In genomic region chr7:50793115-50793946, GRCh38 we compare ENCODE assay signal across 7 cellular contexts. TPM values are rescaled to one million over a fixed set of nuclear protein-coding genes. Genes with fewer than 3 reads are reported as not detected.
DNase-seq lines count a peak whose midpoint lies in the region; ATAC-seq, FAIRE-seq and TF ChIP-seq lines count a peak whose summit lies in the region.

No MANE protein-coding gene starts in this region.

- H3K4me3 ChIP-seq in GM23248 = peak overlapping the region; percentile 83
- H3K4me3 ChIP-seq in neural progenitor cell = peak overlapping the region; percentile 68

- H3K9ac ChIP-seq in GM23248 (peak overlapping the region; percentile 50; the same call in 1 of the 2 replicates), neural progenitor cell (no peak overlapping the region)

- no peaks in the 10 kb centered on the region for H3K9me2 ChIP-seq in GM23248 (ENCODE audit: insufficient read depth)

- H3K4me1 ChIP-seq in GM23248 (ENCODE audit: insufficient read depth) (peaks cover 18% of the 10 kb centered on the region), neural progenitor cell (peaks cover 27% of the 10 kb centered on the region)

- 1% methylated on average over 62 to 88 of the region's 113 CpGs for WGBS in GM23248 (ENCODE audit: low coverage in 1 of 2, low lambda C conversion rate in 2 of 2, missing lambda C conversion rate in 2 of 2), 2 experiments

- no peaks in the 10 kb centered on the region for H3K27me3 ChIP-seq in GM23248 (replicated peaks; ENCODE audit: insufficient read depth)
- peaks cover 41% of the 10 kb centered on the region for H3K27me3 ChIP-seq in neural progenitor cell

- H3F3A ChIP-seq in GM23248 (ENCODE audit: insufficient read depth) (peaks cover 26% of the 10 kb centered on the region), neural progenitor cell (ENCODE audit: low read depth) (peaks cover 37% of the 10 kb centered on the region)

- peaks cover 11% of the 10 kb centered on the region for H3K27me3 Mint-ChIP-seq in neural progenitor cell (ENCODE audit: insufficient read depth, low read depth)

- peaks cover 20% of the 10 kb centered on the region for H3K9me3 Mint-ChIP-seq in neural progenitor cell

- no peak for TF ChIP-seq CTCF in neural progenitor cell (IDR thresholded peaks at IDR 0.05)

- no peak overlapping the region for H3K27ac ChIP-seq in GM23248
- H3K27ac ChIP-seq in neural progenitor cell = no peak overlapping the region

- in situ Hi-C loops in GM23248 (cut with MboI) = loop anchor here (10.0 kb wide), 1 partner anchor 341 kb away; no protein-coding TSS in a partner anchor

- ATAC-seq in HG02763 (IDR thresholded peaks at IDR 0.05; ENCODE audit: unreplicated experiment) (no peak), HG03460 (IDR thresholded peaks at IDR 0.05; ENCODE audit: unreplicated experiment) (no peak)

- peaks cover 8% of the 10 kb centered on the region; the same call in 1 of the 2 replicates for H4K20me1 ChIP-seq in GM23248 (ENCODE audit: insufficient read depth)
- H4K20me1 ChIP-seq in neural progenitor cell (ENCODE audit: low read depth) = peaks cover 18% of the 10 kb centered on the region

- peaks cover 39% of the 10 kb centered on the region for H3K79me2 ChIP-seq in GM23248 (ENCODE audit: insufficient read depth)
- H3K79me2 ChIP-seq in neural progenitor cell (ENCODE audit: low read depth) = peaks cover 41% of the 10 kb centered on the region

- H2AFZ ChIP-seq in GM23248 (peak overlapping the region; percentile 74), neural progenitor cell (replicated peaks) (peak overlapping the region; percentile 57)

- peak overlapping the region; percentile 87 for H3K4me3 Mint-ChIP-seq in neural progenitor cell

- H3K27ac Mint-ChIP-seq in neural progenitor cell = peak overlapping the region; percentile 50

- H3K4me2 ChIP-seq in GM23248 (ENCODE audit: unreplicated experiment) (peak overlapping the region; percentile 49), neural progenitor cell (peak overlapping the region; percentile 74)

- peaks cover 15% of the 10 kb centered on the region for H3K36me3 Mint-ChIP-seq in neural progenitor cell

- H3K36me3 ChIP-seq in GM23248 (ENCODE audit: low read depth) = no peaks in the 10 kb centered on the region
- no peaks in the 10 kb centered on the region for H3K36me3 ChIP-seq in neural progenitor cell

- no peaks in the 10 kb centered on the region for H3K9me3 ChIP-seq in GM23248 (ENCODE audit: low read depth)
- H3K9me3 ChIP-seq in neural progenitor cell (ENCODE audit: low read depth) = no peaks in the 10 kb centered on the region

- peak; percentile 75 for DNase-seq in GM23248
- DNase-seq in NCI-H82 treated with DMSO at 0.1 percent for 48 hours (lab: John Stamatoyannopoulos, UW; ENCODE audit: unreplicated experiment) = peak; percentile 9
- peak; percentile 15 for DNase-seq in activated effector memory CD4-positive, alpha-beta T cell treated with Interleukin-2 at 50 U/mL for 16 hours
- peak; percentile 76 to 77 for DNase-seq in frontal cortex (ENCODE audit: low spot score in 2 of 2)
- peak; percentile 82 for DNase-seq in neural progenitor cell (ENCODE audit: low spot score)

- no peak for FAIRE-seq in frontal cortex (lab: Jason Lieb, UNC)

- peaks cover 39% of the 10 kb centered on the region for H3K4me1 Mint-ChIP-seq in neural progenitor cell

RNA-seq across cellular contexts. Expression of gene GRB10, which starts 10.6 kb away (rescaled TPM):
- 24.0 and 25.9 TPM in 2 replicates for total RNA-seq in GM23248 (2014; rRNA removed; shearing (Covaris generic))
- 12.8 and 12.9 TPM in 2 replicates for polyA plus RNA-seq in GM23248 (2016; fragmentation: Nextera tagmentation; extraction: Ambion mirVana)
- total RNA-seq in frontal cortex (48.5 TPM), neural progenitor cell (ENCODE audit: low replicate concordance) (33.9 and 53.9 TPM in 2 replicates)

Comparison
In these comparisons a context has a peak if more than half of its experiments do, and no peak if none do; other contexts are left out.
1. DNase-seq: peak in every context shown above with its lines; median percentile 82 in neural progenitor cell; 76 in frontal cortex; 75 in GM23248; 15 in activated effector memory CD4-positive, alpha-beta T cell treated with Interleukin-2 at 50 U/mL for 16 hours; 9 in NCI-H82 treated with DMSO at 0.1 percent for 48 hours.